Comparison of ENCODE assay signal across 13 cellular contexts in the genomic region with DNA sequence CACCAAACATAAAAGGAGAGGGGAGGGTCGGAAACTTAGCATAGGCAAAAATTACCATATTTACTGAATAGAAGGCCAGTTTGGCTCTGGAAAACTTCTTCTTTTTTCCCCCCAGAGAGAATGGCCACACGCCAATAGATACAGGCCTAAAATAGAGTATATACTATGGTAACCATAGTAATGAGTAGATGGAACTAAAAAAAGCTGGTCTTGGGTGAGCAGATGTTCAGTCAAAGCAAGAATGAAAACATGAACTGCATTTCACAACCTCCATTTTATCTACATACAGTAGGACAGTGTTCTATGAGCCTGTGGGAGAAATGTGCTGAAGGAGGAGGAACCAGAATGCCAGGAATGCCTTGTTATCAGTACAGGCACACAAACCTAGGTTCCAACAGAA.
DNase-seq lines count a peak whose midpoint lies in the region; ATAC-seq, FAIRE-seq and TF ChIP-seq lines count a peak whose summit lies in the region.
"Had no signal": no experiment of that assay in that cellular context is flagged by ENCODE, and none has a peak within 500 bp of the region (broad histone marks: within the 10 kb centered on the region; RNA-seq: fewer than 3 reads in every experiment).

No MANE protein-coding gene starts in this region.

- H3K79me2 ChIP-seq in H1 (ENCODE audit: control insufficient read depth in 1 of 2, insufficient read depth in 2 of 2, low read length in 2 of 2) = no peaks in the 10 kb centered on the region

- no peaks in the 10 kb centered on the region for H3K36me3 Mint-ChIP-seq in activated naive CD4-positive, alpha-beta T cell treated with anti-CD3 and anti-CD28 coated beads, Interleukin-2, amount 50 U/mL, for 72 hours
- H3K36me3 Mint-ChIP-seq in CD4-positive, alpha-beta memory T cell = no peaks in the 10 kb centered on the region

- H3K9ac ChIP-seq in H1 (replicated peaks in 1 of 4; ENCODE audit: extremely low read depth in 1 of 4, low read depth in 3 of 4, low read length in 3 of 4) = no peak overlapping the region

- no peaks in the 10 kb centered on the region for H3K4me1 Mint-ChIP-seq in CD4-positive, alpha-beta memory T cell
- H3K4me1 Mint-ChIP-seq: activated CD4-positive, alpha-beta T cell treated with anti-CD3 and anti-CD28 coated beads for 36 hours had no signal

- intact Hi-C loops in aorta (cut with DNase I) = no loop called here
- intact Hi-C loops in esophagus muscularis mucosa (cut with DNase I) = loop anchor here (10.0 kb wide), 1 partner anchor 58 kb away; no protein-coding TSS in a partner anchor
- intact Hi-C loops in CD4-positive, alpha-beta memory T cell (cut with micrococcal nuclease) = no loop called here

- no peak overlapping the region for H3K14ac ChIP-seq in H1 (ENCODE audit: insufficient read length)

- H2BK20ac ChIP-seq in H1 (ENCODE audit: low read length) = no peak overlapping the region

- FAIRE-seq in H1 (lab: Jason Lieb, UNC) = no peak
- FAIRE-seq: colon had no signal

- H3K27me3 ChIP-seq in H1 (replicated peaks in 1 of 4; ENCODE audit: control insufficient read depth in 3 of 4, extremely low read depth in 1 of 4, insufficient read depth in 3 of 4, low read length in 3 of 4) = no peaks in the 10 kb centered on the region
- no peaks in the 10 kb centered on the region for H3K27me3 ChIP-seq in aorta (ENCODE audit: control insufficient read depth in 1 of 2, insufficient read depth in 2 of 2, low read length in 1 of 2)
- no peaks in the 10 kb centered on the region for H3K27me3 ChIP-seq in esophagus muscularis mucosa
- H3K27me3 ChIP-seq in CD4-positive, alpha-beta memory T cell (ENCODE audit: insufficient read depth, low read length) = no peaks in the 10 kb centered on the region

- H3K4me1 ChIP-seq in H1 (replicated peaks in 1 of 4; ENCODE audit: control insufficient read depth in 3 of 4, insufficient read depth in 4 of 4, low read length in 3 of 4) = no peaks in the 10 kb centered on the region
- H3K4me1 ChIP-seq in aorta (ENCODE audit: control insufficient read depth in 1 of 2, insufficient read depth in 2 of 2, low read length in 2 of 2) = no peaks in the 10 kb centered on the region
- no peaks in the 10 kb centered on the region for H3K4me1 ChIP-seq in esophagus muscularis mucosa
- H3K4me1 ChIP-seq in CD4-positive, alpha-beta memory T cell (ENCODE audit: insufficient read depth, low read length) = no peaks in the 10 kb centered on the region
- H3K4me1 ChIP-seq: HAP-1 had no signal

- H2BK12ac ChIP-seq in H1 (ENCODE audit: low read depth, low read length) = no peak overlapping the region

- no peak overlapping the region for H4K5ac ChIP-seq in H1 (ENCODE audit: insufficient read length, low read depth, low read length)

- no peak overlapping the region for H2BK15ac ChIP-seq in H1 (ENCODE audit: low read length)

- no peak overlapping the region for H3K4me3 ChIP-seq in H1 (ENCODE audit: extremely low read depth in 1 of 4, insufficient read depth in 2 of 4, low read depth in 3 of 4, low read length in 4 of 4)
- H3K4me3 ChIP-seq in aorta (ENCODE audit: low read length in 2 of 2) = no peak overlapping the region
- H3K4me3 ChIP-seq in esophagus muscularis mucosa = no peak overlapping the region
- no peak overlapping the region for H3K4me3 ChIP-seq in CD4-positive, alpha-beta memory T cell (ENCODE audit: low read length in 2 of 2)
- H3K4me3 ChIP-seq: HAP-1, lung had no signal

- H4K91ac ChIP-seq in H1 (replicated peaks; ENCODE audit: insufficient read length, low read length) = no peak overlapping the region

- WGBS in H1 (ENCODE audit: extremely low coverage in 1 of 2, insufficient coverage in 1 of 2, insufficient read length in 1 of 2, insufficient replicate concordance in 2 of 2, low coverage in 1 of 2, low lambda C conversion rate in 2 of 2, missing lambda C conversion rate in 1 of 2), 2 experiments = 70% methylated on average over 2 of the region's 2 CpGs; no CpG with 5 or more reads in 1 of the 2 experiments
- 30 to 32% methylated on average over 2 of the region's 2 CpGs for WGBS in aorta, 2 donors
- WGBS in esophagus muscularis mucosa = 72% methylated on average over 2 of the region's 2 CpGs

- H2AK5ac ChIP-seq in H1 (ENCODE audit: low read depth, low read length) = no peak overlapping the region

- no peak for TF ChIP-seq POLR2A in H1 (IDR thresholded peaks at IDR 0.05; ENCODE audit: control extremely low read depth in 1 of 2, low read depth in 2 of 2, low read length in 2 of 2)
- TF ChIP-seq POLR2A in esophagus muscularis mucosa (IDR thresholded peaks at IDR 0.05; ENCODE audit: low read depth) = no peak

- no peak overlapping the region for H3K4me2 ChIP-seq in H1 (ENCODE audit: insufficient read depth in 1 of 2, low read depth in 2 of 2, low read length in 2 of 2)

- no peak overlapping the region for H3K18ac ChIP-seq in H1 (ENCODE audit: extremely low read depth, low read length)

- no peaks in the 10 kb centered on the region for H4K20me1 ChIP-seq in H1 (replicated peaks in 1 of 2; ENCODE audit: control insufficient read depth in 1 of 2, insufficient read depth in 2 of 2, low read length in 2 of 2)

- ATAC-seq in GM21786 (IDR thresholded peaks at IDR 0.05; ENCODE audit: unreplicated experiment) (peak; percentile 91), aorta (ENCODE audit: low FRiP score) (no peak)
- ATAC-seq in activated naive CD4-positive, alpha-beta T cell treated with anti-CD3 and anti-CD28 coated beads, Interleukin-2, amount 50 U/mL, for 72 hours = no peak
- ATAC-seq: activated CD4-positive, alpha-beta T cell treated with anti-CD3 and anti-CD28 coated beads for 36 hours had no signal

- no peak overlapping the region for H3K27ac ChIP-seq in H1 (ENCODE audit: low read depth, low read length)
- no peak overlapping the region for H3K27ac ChIP-seq in aorta (ENCODE audit: low read depth in 1 of 2, low read length in 2 of 2)
- H3K27ac ChIP-seq in esophagus muscularis mucosa (replicated peaks in 1 of 4) = no peak overlapping the region
- H3K27ac ChIP-seq in CD4-positive, alpha-beta memory T cell (ENCODE audit: low read depth, low read length) = no peak overlapping the region

- H3K9me3 Mint-ChIP-seq in activated naive CD4-positive, alpha-beta T cell treated with anti-CD3 and anti-CD28 coated beads, Interleukin-2, amount 50 U/mL, for 72 hours = no peaks in the 10 kb centered on the region
- H3K9me3 Mint-ChIP-seq in CD4-positive, alpha-beta memory T cell = peaks cover 0 to 9% (median under 1%) of the 10 kb centered on the region in 8 donors

- TF ChIP-seq RAD21 in H1 (IDR thresholded peaks at IDR 0.05 in 1 of 2, conservative IDR thresholded peaks at IDR 0.05 in 1 of 2; ENCODE audit: low read depth in 2 of 2, low read length in 2 of 2) = no peak

- no peak overlapping the region for H3K23ac ChIP-seq in H1 (ENCODE audit: insufficient read length)

- no peak for TF ChIP-seq CTCF in H1 (IDR thresholded peaks at IDR 0.05; ENCODE audit: control extremely low read depth in 1 of 3, insufficient read depth in 1 of 3, low read depth in 1 of 3, low read length in 3 of 3)
- TF ChIP-seq CTCF in esophagus muscularis mucosa (IDR thresholded peaks at IDR 0.05) = no peak

- no peak overlapping the region for H4K8ac ChIP-seq in H1 (ENCODE audit: extremely low read depth, insufficient read depth, low read length)

- H2BK120ac ChIP-seq in H1 (replicated peaks; ENCODE audit: low read depth, low read length) = no peak overlapping the region

- peak overlapping the region; percentile 68; the same call in 1 of the 2 replicates for H2AFZ ChIP-seq in H1 (ENCODE audit: low read length)

- DNase-seq in DMS 273 (lab: John Stamatoyannopoulos, UW; ENCODE audit: unreplicated experiment) (peak; percentile 57), Kasumi-1 (lab: John Stamatoyannopoulos, UW) (peak; percentile 79 to 83), H1 (ENCODE audit: low read depth in 1 of 2, low spot score in 2 of 2) (no peak), aorta (no peak), esophagus muscularis mucosa (ENCODE audit: extremely low spot score) (no peak)
- no peak for DNase-seq in activated naive CD4-positive, alpha-beta T cell treated with anti-CD3 and anti-CD28 coated beads, Interleukin-2, amount 50 U/mL, for 72 hours (ENCODE audit: low spot score in 2 of 2)
- DNase-seq in CD4-positive, alpha-beta memory T cell = no peak
- DNase-seq: activated CD4-positive, alpha-beta T cell treated with anti-CD3 and anti-CD28 coated beads for 36 hours; C1 segment of cervical spinal cord had no signal

- H3K9me3 ChIP-seq in H1 (ENCODE audit: insufficient read depth in 2 of 2, low read depth in 1 of 2, low read length in 1 of 2) = no peaks in the 10 kb centered on the region
- no peaks in the 10 kb centered on the region for H3K9me3 ChIP-seq in aorta (ENCODE audit: control insufficient read depth, low read length)
- H3K9me3 ChIP-seq in esophagus muscularis mucosa = no peaks in the 10 kb centered on the region
- no peaks in the 10 kb centered on the region for H3K9me3 ChIP-seq in CD4-positive, alpha-beta memory T cell (ENCODE audit: control insufficient read depth in 1 of 2, low read length in 2 of 2)
- H3K9me3 ChIP-seq: HAP-1 had no signal

- no peak overlapping the region for H3K27ac Mint-ChIP-seq in activated naive CD4-positive, alpha-beta T cell treated with anti-CD3 and anti-CD28 coated beads, Interleukin-2, amount 50 U/mL, for 72 hours
- H3K27ac Mint-ChIP-seq in CD4-positive, alpha-beta memory T cell = no peak overlapping the region
- H3K27ac Mint-ChIP-seq: activated CD4-positive, alpha-beta T cell treated with anti-CD3 and anti-CD28 coated beads for 36 hours had no signal

- H3K79me1 ChIP-seq in H1 (ENCODE audit: low read depth, low read length) = no peaks in the 10 kb centered on the region

- H2BK5ac ChIP-seq in H1 (ENCODE audit: low read depth, low read length) = no peak overlapping the region

- H3K4ac ChIP-seq in H1 (replicated peaks; ENCODE audit: insufficient read length, low read depth, low read length) = no peak overlapping the region

- POLR2A ChIA-PET in H1 (lab: Charles Lee; ENCODE audit: partially characterized antibody) = no interaction called here
- POLR2A ChIA-PET in CD4-positive, alpha-beta memory T cell (lab: Charles Lee; ENCODE audit: partially characterized antibody) = no interaction called here

- no peak for TF ChIP-seq EP300 in H1 (IDR thresholded peaks at IDR 0.05; ENCODE audit: borderline replicate concordance in 1 of 2, low read depth in 2 of 2, low read length in 2 of 2)
- no peak for TF ChIP-seq EP300 in esophagus muscularis mucosa (IDR thresholded peaks at IDR 0.05)

- no peaks in the 10 kb centered on the region for H3K36me3 ChIP-seq in H1 (ENCODE audit: control insufficient read depth in 2 of 4, insufficient read depth in 4 of 4, low read length in 3 of 4)
- no peaks in the 10 kb centered on the region for H3K36me3 ChIP-seq in aorta (ENCODE audit: control insufficient read depth in 1 of 2, insufficient read depth in 2 of 2, low read length in 1 of 2)
- no peaks in the 10 kb centered on the region for H3K36me3 ChIP-seq in esophagus muscularis mucosa
- no peaks in the 10 kb centered on the region for H3K36me3 ChIP-seq in CD4-positive, alpha-beta memory T cell (ENCODE audit: insufficient read depth, low read length)
- H3K36me3 ChIP-seq: HAP-1 had no signal

- no peak overlapping the region for H3K4me3 Mint-ChIP-seq in CD4-positive, alpha-beta memory T cell
- H3K4me3 Mint-ChIP-seq: activated CD4-positive, alpha-beta T cell treated with anti-CD3 and anti-CD28 coated beads for 36 hours had no signal

- H3K27me3 Mint-ChIP-seq in CD4-positive, alpha-beta memory T cell = peaks cover 0 to 1% of the 10 kb centered on the region in 2 donors
- H3K27me3 Mint-ChIP-seq: activated CD4-positive, alpha-beta T cell treated with anti-CD3 and anti-CD28 coated beads for 36 hours had no signal

- H3K23me2 ChIP-seq in H1 (ENCODE audit: low read depth, low read length) = no peaks in the 10 kb centered on the region

- CTCF ChIA-PET in H1 (lab: Charles Lee; ENCODE audit: partially characterized antibody) = no interaction called here
- CTCF ChIA-PET in CD4-positive, alpha-beta memory T cell (lab: Charles Lee; ENCODE audit: partially characterized antibody) = no interaction called here

- no peak overlapping the region for H3K56ac ChIP-seq in H1 (replicated peaks; ENCODE audit: insufficient read length, low read depth, low read length)

Comparison
In these comparisons a context has a peak if more than half of its experiments do, and no peak if none do; other contexts are left out.
1. DNase-seq: peak in DMS 273 (single experiment) and Kasumi-1 (2 of 2); none in H1 (0 of 2), aorta (0 of 2), activated naive CD4-positive, alpha-beta T cell treated with anti-CD3 and anti-CD28 coated beads, Interleukin-2, amount 50 U/mL, for 72 hours (0 of 2), esophagus muscularis mucosa (single experiment) and CD4-positive, alpha-beta memory T cell (0 of 5).